In the genomic region with DNA sequence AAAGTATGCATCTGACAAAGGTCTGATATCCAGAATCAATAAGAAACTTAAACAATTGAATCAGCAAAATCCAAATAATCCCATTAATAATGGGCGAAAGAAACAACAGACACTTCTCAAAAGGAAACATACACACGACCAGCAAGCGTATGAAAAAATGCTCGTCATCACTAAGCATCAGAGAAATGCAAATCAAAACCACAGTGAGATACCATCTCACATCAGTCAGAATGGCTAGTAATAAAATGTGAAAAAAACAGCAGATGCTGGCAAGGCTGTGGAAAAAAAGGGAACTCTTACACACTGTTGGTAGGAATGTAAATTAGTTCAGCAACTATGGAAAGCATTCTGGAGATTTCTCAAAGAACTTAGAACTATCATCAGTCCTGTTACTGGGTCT, we compare ENCODE assay signal across 26 cellular contexts.
"Had no signal": no experiment of that assay in that cellular context is flagged by ENCODE, and none has a peak within 500 bp of the region (broad histone marks: within the 10 kb centered on the region; RNA-seq: fewer than 3 reads in every experiment).

No MANE protein-coding gene starts in this region.

- H3K9me3 ChIP-seq: lower lobe of right lung, thyroid gland had no signal

- H2AFZ ChIP-seq: hepatocyte, parathyroid adenoma had no signal

- H3K9ac ChIP-seq: parathyroid adenoma had no signal

- H3K27me3 ChIP-seq: brain microvascular endothelial cell, hepatocyte, thyroid gland had no signal

- H3K27ac ChIP-seq: brain microvascular endothelial cell, hepatocyte, lower lobe of right lung, parathyroid adenoma, thyroid gland had no signal

- DNase-seq: activated CD4-positive, alpha-beta T cell treated with anti-CD3 and anti-CD28 coated beads for 36 hours; activated CD4-positive, alpha-beta T cell treated with anti-CD3 and anti-CD28 coated beads, Interleukin-2, amount 50 U/mL, for 4 hours; activated CD8-positive, alpha-beta memory T cell treated with anti-CD3 and anti-CD28 coated beads for 24 hours; activated CD8-positive, alpha-beta memory T cell treated with anti-CD3 and anti-CD28 coated beads, Interleukin-2, amount 50 U/mL, for 4 hours; activated T-cell treated with anti-CD3 and anti-CD28 coated beads, Interleukin-2, amount 50 U/mL, for 24 hours; aorta; brain microvascular endothelial cell; caudate nucleus; effector memory CD4-positive, alpha-beta T cell; foreskin melanocyte; immature natural killer cell; lower lobe of right lung; naive B cell; nucleus accumbens; right cardiac atrium; stimulated activated CD4-positive, alpha-beta T cell treated with anti-CD3 and anti-CD28 coated beads, Interleukin-12 subunit alpha, Interleukin-12 subunit beta, amount 100 ng/mL, for 4 hours; stimulated activated CD4-positive, alpha-beta T cell treated with anti-CD3 and anti-CD28 coated beads, Interleukin-4, amount 100 ng/mL, for 4 hours; substantia nigra; thyroid gland had no signal

- ATAC-seq: activated CD4-positive, alpha-beta T cell treated with anti-CD3 and anti-CD28 coated beads for 36 hours; activated naive CD4-positive, alpha-beta T cell treated with anti-CD3 and anti-CD28 coated beads, Interleukin-2, amount 50 U/mL, for 72 hours; activated T-helper 17 cell treated with anti-CD3 and anti-CD28 coated beads, Interleukin-2, amount 50 U/mL, for 72 hours; left lobe of liver; lower lobe of right lung; right cardiac atrium had no signal

- H3K4me2 ChIP-seq: hepatocyte had no signal

- H3K4me1 ChIP-seq: lower lobe of right lung, parathyroid adenoma, thyroid gland had no signal

- H3K36me3 ChIP-seq: brain microvascular endothelial cell, lower lobe of right lung, thyroid gland had no signal

- H3K4me3 ChIP-seq: hepatocyte, lower lobe of right lung, thyroid gland had no signal

- FAIRE-seq: colon, TTC549 had no signal

- H3K79me2 ChIP-seq: hepatocyte, parathyroid adenoma had no signal
